Comparison of ENCODE assay signal across 8 cellular contexts in the genomic region with DNA sequence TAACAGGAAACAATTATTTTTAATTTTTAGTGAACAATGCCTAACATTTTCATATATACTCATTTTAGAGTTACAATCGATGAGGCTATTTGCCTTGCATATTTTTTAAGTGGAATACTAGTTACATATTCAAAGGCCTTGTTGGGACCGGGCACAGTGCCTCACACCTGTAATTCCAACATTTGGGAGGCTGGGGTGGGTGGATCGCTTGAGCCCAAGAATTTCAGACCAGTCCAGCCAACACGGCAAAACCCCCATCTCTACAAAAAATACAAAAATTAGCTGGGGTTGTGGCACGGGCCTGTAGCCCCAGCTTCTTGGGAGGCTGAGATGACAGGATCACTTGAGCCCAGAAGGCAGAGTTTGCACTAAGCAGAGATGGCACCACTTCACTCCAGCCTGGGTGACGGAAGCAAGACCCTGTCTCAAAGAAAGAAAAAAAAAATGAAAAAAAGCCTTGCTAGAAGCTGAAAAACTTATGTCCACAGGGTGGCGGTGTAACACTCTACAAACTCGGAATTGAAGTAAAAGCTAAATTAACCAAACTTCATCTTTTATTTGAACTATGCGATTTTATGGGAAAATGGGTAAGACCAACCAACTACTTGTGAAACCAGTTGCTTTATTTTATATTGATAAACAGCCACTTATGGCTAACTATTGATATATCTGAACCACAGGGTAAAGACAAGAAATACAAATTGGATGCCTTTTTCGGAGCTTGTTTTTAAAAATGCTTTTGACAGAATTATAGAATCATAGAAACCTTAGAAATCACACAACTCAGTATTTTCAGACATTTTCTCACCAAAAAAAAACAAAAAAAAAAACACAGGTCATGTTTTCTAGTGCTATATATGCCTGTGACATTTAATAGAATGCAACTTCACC.
DNase-seq lines count a peak whose midpoint lies in the region.

No MANE protein-coding gene starts in this region.

- DNase-seq in NCI-H2107 treated with DMSO at 0.1 percent for 48 hours (lab: John Stamatoyannopoulos, UW; ENCODE audit: unreplicated experiment) (peak; percentile 3), NCI-H2107 (lab: John Stamatoyannopoulos, UW) (no peak), NCI-H1048 (lab: John Stamatoyannopoulos, UW) (peak; percentile 20), SW 1271 (lab: John Stamatoyannopoulos, UW) (peak; percentile 9 to 40), amniotic stem cell (lab: John Stamatoyannopoulos, UW) (peak; percentile 73), iPS DF 4.7 (ENCODE audit: extremely low read depth, low spot score) (peak; percentile 30), T1000 (lab: John Stamatoyannopoulos, UW) (no peak)
- peak; percentile 69 for DNase-seq in stimulated activated CD4-positive, alpha-beta T cell treated with anti-CD3 and anti-CD28 coated beads, Interleukin-15, amount 100 ng/mL, for 24 hours

Comparison
In these comparisons a context has a peak if more than half of its experiments do, and no peak if none do; other contexts are left out.
1. DNase-seq: peak in NCI-H2107 treated with DMSO at 0.1 percent for 48 hours (single experiment), NCI-H1048 (single experiment), SW 1271 (2 of 2), amniotic stem cell (single experiment), iPS DF 4.7 (single experiment) and stimulated activated CD4-positive, alpha-beta T cell treated with anti-CD3 and anti-CD28 coated beads, Interleukin-15, amount 100 ng/mL, for 24 hours (single experiment); none in NCI-H2107 (single experiment) and T1000 (single experiment).